15 cellular contexts compared by ENCODE assay signal in genomic region chr12:27334721-27335082, GRCh38. TPM values are rescaled to one million over a fixed set of nuclear protein-coding genes. Genes with fewer than 3 reads are reported as not detected.
"Had no signal": no experiment of that assay in that cellular context is flagged by ENCODE, and none has a peak within 500 bp of the region (broad histone marks: within the 10 kb centered on the region; RNA-seq: fewer than 3 reads in every experiment).

No MANE protein-coding gene starts in this region.

- DNase-seq: activated CD4-positive, alpha-beta T cell treated with anti-CD3 and anti-CD28 coated beads, Interleukin-2, amount 50 U/mL, for 1 hour; activated naive CD4-positive, alpha-beta T cell treated with anti-CD3 and anti-CD28 coated beads, Interleukin-2, amount 50 U/mL, for 16 hours; activated T-cell treated with anti-CD3 and anti-CD28 coated beads for 4 hours; adrenal gland; central memory CD4-positive, alpha-beta T cell; effector CD8-positive, alpha-beta T cell; glutamatergic neuron; mucosa of descending colon; naive thymus-derived CD8-positive, alpha-beta T cell; nucleus accumbens; spleen; stimulated activated CD4-positive, alpha-beta T cell treated with anti-CD3 and anti-CD28 coated beads, Interleukin-2, amount 100 ng/mL, for 24 hours; stimulated activated naive CD4-positive, alpha-beta T cell; trophoblast cell had no signal

- H3K9me3 Mint-ChIP-seq: naive thymus-derived CD8-positive, alpha-beta T cell had no signal

- H3K27me3 ChIP-seq: adrenal gland had no signal

- H3K4me3 ChIP-seq: adrenal gland, coronary artery, mucosa of descending colon, spleen had no signal

- H3K27ac ChIP-seq: adrenal gland, coronary artery, spleen had no signal

- ATAC-seq: mucosa of descending colon; naive thymus-derived CD8-positive, alpha-beta T cell had no signal

- H3K27ac Mint-ChIP-seq: naive thymus-derived CD8-positive, alpha-beta T cell had no signal

- H3K9me3 ChIP-seq: adrenal gland, mucosa of descending colon, spleen had no signal

- H3K36me3 ChIP-seq: adrenal gland, spleen had no signal

RNA-seq across cellular contexts. Expression of gene BMAL2, which starts 2.1 kb away (rescaled TPM):
- total RNA-seq: naive thymus-derived CD8-positive, alpha-beta T cell had no signal
- polyA plus RNA-seq: naive thymus-derived CD8-positive, alpha-beta T cell had no signal
